In the genomic region with DNA sequence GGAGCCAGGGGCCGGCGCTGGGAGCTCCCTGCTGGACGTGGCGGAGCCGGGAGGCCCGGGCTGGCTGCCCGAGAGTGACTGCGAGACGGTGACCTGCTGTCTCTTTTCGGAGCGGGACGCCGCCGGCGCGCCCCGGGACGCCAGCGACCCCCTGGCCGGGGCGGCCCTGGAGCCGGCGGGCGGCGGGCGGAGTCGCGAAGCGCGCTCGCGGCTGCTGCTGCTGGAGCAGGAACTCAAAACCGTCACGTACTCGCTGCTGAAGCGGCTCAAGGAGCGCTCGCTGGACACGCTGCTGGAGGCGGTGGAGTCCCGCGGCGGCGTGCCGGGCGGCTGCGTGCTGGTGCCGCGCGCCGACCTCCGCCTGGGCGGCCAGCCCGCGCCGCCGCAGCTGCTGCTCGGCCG, we compare ENCODE assay signal across 8 cellular contexts. TPM values are rescaled to one million over a fixed set of nuclear protein-coding genes. Genes with fewer than 3 reads are reported as not detected.
DNase-seq lines count a peak whose midpoint lies in the region; ATAC-seq and TF ChIP-seq lines count a peak whose summit lies in the region.

No MANE protein-coding gene starts in this region.

- ATAC-seq in DND-41 (ENCODE audit: insufficient read depth, low read depth): no peak

- DNase-seq in DND-41 (peak; percentile 25), Kasumi-1 (lab: John Stamatoyannopoulos, UW) (peak; percentile 20 to 23), breast epithelium (ENCODE audit: low spot score in 2 of 2) (no peak), lower leg skin (ENCODE audit: low spot score in 2 of 2) (no peak), OCI-M2 (lab: John Stamatoyannopoulos, UW; ENCODE audit: unreplicated experiment) (no peak), COR-L47 (lab: John Stamatoyannopoulos, UW) (no peak), globus pallidus (ENCODE audit: low spot score) (no peak), G401 (ENCODE audit: low spot score) (no peak)

- in situ Hi-C loops in G401 (cut with HindIII; ENCODE audit: low sequenced_read_pairs): no loop called here

- peaks cover 59% of the 10 kb centered on the region for H3K79me2 ChIP-seq in DND-41 (ENCODE audit: insufficient read depth, low read length)

- H3K36me3 ChIP-seq in DND-41 (ENCODE audit: insufficient read depth, low read length): peaks cover 6% of the 10 kb centered on the region; the same call in 1 of the 2 replicates
- no peaks in the 10 kb centered on the region for H3K36me3 ChIP-seq in breast epithelium

- H3K4me1 ChIP-seq in DND-41 (ENCODE audit: insufficient read depth, low read length) (peaks cover 56% of the 10 kb centered on the region), breast epithelium (peaks cover 0 to 7% of the 10 kb centered on the region in 2 donors)

- TF ChIP-seq POLR2A in breast epithelium (IDR thresholded peaks at IDR 0.05) (no peak), lower leg skin (IDR thresholded peaks at IDR 0.05) (no peak)

- H2AFZ ChIP-seq in DND-41 (ENCODE audit: low read depth, low read length): peak overlapping the region; percentile 49

- H3K27ac ChIP-seq in DND-41 (ENCODE audit: low read length) (peak overlapping the region; percentile 71), breast epithelium (peak overlapping the region; percentile 25 to 44)

- TF ChIP-seq CTCF in DND-41 (IDR thresholded peaks at IDR 0.05; ENCODE audit: borderline replicate concordance, extremely low read depth, low read length, poor library complexity, severe bottlenecking): no peak
- TF ChIP-seq CTCF in breast epithelium (IDR thresholded peaks at IDR 0.05): no peak
- TF ChIP-seq CTCF in lower leg skin (IDR thresholded peaks at IDR 0.05): no peak

- H3K4me3 ChIP-seq in DND-41 (ENCODE audit: low read depth in 1 of 2, low read length in 2 of 2) (peak overlapping the region; percentile 59 to 75; a peak in 3 of 4 replicates), breast epithelium (peak overlapping the region; percentile 57 to 85 (median 73)), lower leg skin (ENCODE audit: low read depth, poor library complexity, severe bottlenecking) (peak overlapping the region; percentile 52)

- 0% methylated on average over 4 to 6 of the region's 59 CpGs for WGBS in lower leg skin, 2 donors

- peaks cover 29% of the 10 kb centered on the region for H3K27me3 ChIP-seq in DND-41 (ENCODE audit: insufficient read depth, low read length, poor library complexity)
- H3K27me3 ChIP-seq in breast epithelium: no peaks in the 10 kb centered on the region

- peak overlapping the region; percentile 66 for H3K9ac ChIP-seq in DND-41 (ENCODE audit: low read depth, low read length)

- peak overlapping the region; percentile 90 for H3K4me2 ChIP-seq in DND-41 (ENCODE audit: insufficient read depth, low read length)

- H4K20me1 ChIP-seq in DND-41 (ENCODE audit: insufficient read depth, low read length): peaks cover 31% of the 10 kb centered on the region

- intact Hi-C loops in breast epithelium (cut with DNase I; ENCODE audit: low total_unique reads) (loop anchor here (10.0 kb wide), 1 partner anchor 61 kb away; no protein-coding TSS in a partner anchor), lower leg skin (cut with DNase I; ENCODE audit: low total_unique reads) (no loop called here)

- H3K9me3 ChIP-seq in DND-41 (ENCODE audit: insufficient read depth, low read length, severe bottlenecking) (no peaks in the 10 kb centered on the region), breast epithelium (no peaks in the 10 kb centered on the region)

RNA-seq across cellular contexts. Expression of gene SMAD6, which starts 1.5 kb away (rescaled TPM):
- 10 to 100 TPM in 2 of 3 donors, 1 to 10 TPM in 1; 7.6 to 22.6 (median 13.4) TPM for total RNA-seq in breast epithelium
- total RNA-seq in lower leg skin: 1 to 10 TPM; 2.0 to 9.1 (median 6.7) TPM
- total RNA-seq in G401 (2014; rRNA removed; shearing (Covaris generic)): 84.0 and 102 TPM in 2 replicates

Comparison
In these comparisons a context has a peak if more than half of its experiments do, and no peak if none do; other contexts are left out.
1. DNase-seq: peak in DND-41 (single experiment) and Kasumi-1 (2 of 2); none in breast epithelium (0 of 2), lower leg skin (0 of 2), OCI-M2 (single experiment), COR-L47 (single experiment), globus pallidus (single experiment) and G401 (single experiment).
2. Peak in every context shown above with its lines, with median percentiles within 50 percentile points of each other: H3K4me3 ChIP-seq.